In the genomic region with DNA sequence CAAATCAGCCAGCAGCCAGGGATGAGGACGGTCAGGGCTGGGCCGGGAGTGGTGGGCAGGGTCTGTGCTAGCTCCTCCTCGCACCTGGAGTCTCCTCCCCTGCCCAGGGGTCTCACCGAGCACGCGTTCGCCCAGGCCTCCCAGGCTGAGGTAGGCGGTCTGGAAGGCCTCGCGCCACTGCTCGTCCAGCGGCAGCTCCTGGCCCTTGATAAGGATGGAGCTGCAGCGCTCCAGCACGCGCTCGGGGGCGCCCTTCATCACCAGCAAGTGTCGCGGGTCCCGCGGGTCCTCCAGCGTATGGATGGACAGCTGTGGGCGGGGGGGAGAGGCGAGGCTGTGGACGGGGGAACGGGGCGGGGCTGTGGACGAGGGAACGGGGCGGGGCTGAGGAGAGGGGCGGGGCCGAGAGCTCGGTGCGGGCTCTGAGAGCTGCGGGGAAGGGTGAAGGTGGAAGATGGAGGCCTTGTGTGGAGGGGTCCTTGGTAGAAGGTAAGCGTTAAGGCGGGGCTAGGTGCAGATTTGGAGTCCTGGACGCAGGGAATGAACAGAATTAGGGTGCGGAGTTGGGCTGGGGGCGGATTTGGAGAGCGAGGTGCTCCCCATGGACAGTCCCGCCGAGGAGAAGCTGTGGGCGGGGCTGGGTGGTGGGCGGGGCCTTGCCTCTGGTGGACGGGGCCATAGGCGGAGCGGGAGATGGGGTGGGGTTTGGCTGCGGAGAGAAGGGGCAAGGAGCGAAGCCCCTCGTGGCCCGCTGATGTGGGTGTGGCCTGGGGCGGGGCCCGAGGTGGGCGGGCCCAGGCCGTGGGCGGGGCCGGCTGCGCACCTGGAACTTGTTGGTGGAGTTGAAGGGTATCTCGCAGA, we compare ENCODE assay signal across 1 cellular context.
TF ChIP-seq lines count a peak whose summit lies in the region.

No MANE protein-coding gene starts in this region.

TF ChIP-seq in neural cell, 6 proteins besides CTCF, POLR2A, EP300 and RAD21:
- TF ChIP-seq TAF1 (IDR thresholded peaks at IDR 0.05; ENCODE audit: low read depth) (no peak), EZH2 (IDR thresholded peaks at IDR 0.05; ENCODE audit: borderline replicate concordance, insufficient read depth, low read length, poor library complexity, severe bottlenecking) (no peak), MXI1 (conservative IDR thresholded peaks at IDR 0.05; ENCODE audit: poor library complexity, severe bottlenecking) (no peak), SMC3 (conservative IDR thresholded peaks at IDR 0.05; ENCODE audit: poor library complexity) (no peak), POLR2AphosphoS5 (IDR thresholded peaks at IDR 0.05) (no peak)
- TF ChIP-seq, protein P1, sequence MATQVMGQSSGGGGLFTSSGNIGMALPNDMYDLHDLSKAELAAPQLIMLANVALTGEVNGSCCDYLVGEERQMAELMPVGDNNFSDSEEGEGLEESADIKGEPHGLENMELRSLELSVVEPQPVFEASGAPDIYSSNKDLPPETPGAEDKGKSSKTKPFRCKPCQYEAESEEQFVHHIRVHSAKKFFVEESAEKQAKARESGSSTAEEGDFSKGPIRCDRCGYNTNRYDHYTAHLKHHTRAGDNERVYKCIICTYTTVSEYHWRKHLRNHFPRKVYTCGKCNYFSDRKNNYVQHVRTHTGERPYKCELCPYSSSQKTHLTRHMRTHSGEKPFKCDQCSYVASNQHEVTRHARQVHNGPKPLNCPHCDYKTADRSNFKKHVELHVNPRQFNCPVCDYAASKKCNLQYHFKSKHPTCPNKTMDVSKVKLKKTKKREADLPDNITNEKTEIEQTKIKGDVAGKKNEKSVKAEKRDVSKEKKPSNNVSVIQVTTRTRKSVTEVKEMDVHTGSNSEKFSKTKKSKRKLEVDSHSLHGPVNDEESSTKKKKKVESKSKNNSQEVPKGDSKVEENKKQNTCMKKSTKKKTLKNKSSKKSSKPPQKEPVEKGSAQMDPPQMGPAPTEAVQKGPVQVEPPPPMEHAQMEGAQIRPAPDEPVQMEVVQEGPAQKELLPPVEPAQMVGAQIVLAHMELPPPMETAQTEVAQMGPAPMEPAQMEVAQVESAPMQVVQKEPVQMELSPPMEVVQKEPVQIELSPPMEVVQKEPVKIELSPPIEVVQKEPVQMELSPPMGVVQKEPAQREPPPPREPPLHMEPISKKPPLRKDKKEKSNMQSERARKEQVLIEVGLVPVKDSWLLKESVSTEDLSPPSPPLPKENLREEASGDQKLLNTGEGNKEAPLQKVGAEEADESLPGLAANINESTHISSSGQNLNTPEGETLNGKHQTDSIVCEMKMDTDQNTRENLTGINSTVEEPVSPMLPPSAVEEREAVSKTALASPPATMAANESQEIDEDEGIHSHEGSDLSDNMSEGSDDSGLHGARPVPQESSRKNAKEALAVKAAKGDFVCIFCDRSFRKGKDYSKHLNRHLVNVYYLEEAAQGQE (IDR thresholded peaks at IDR 0.05; ENCODE audit: borderline replicate concordance), result no peak
TF ChIP-seq in neural cell: peak in this region for 0.
